In the genomic region with DNA sequence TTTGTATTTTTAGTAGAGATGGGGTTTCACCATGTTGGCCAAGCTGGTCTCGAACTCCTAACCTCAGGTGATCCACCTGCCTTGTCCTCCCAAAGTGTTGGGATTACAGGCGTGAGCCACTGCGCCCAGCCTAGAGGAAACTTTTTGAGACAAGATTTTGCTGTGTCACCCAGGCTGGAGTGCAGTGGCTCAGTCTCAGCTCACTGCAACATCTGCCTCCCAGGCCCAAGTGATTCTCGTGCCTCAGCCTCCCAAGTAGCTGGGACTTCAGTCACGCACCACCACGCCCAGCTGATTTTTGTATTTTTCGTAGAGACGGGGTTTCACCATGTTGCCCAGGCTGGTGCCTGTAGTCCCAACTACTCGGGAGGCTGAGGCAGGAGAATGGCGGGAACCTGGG, we compare ENCODE assay signal across 1 cellular context. TPM values are rescaled to one million over a fixed set of nuclear protein-coding genes. Genes with fewer than 3 reads are reported as not detected.
"Had no signal": no experiment of that assay in that cellular context is flagged by ENCODE, and none has a peak within 500 bp of the region (broad histone marks: within the 10 kb centered on the region; RNA-seq: fewer than 3 reads in every experiment).

No MANE protein-coding gene starts in this region.

RNA-seq across cellular contexts. Expression of gene SHISA4, which starts 49.6 kb away (rescaled TPM):
- polyA plus RNA-seq: naive thymus-derived CD4-positive, alpha-beta T cell had no signal
